14 cellular contexts compared by ENCODE assay signal in the genomic region with DNA sequence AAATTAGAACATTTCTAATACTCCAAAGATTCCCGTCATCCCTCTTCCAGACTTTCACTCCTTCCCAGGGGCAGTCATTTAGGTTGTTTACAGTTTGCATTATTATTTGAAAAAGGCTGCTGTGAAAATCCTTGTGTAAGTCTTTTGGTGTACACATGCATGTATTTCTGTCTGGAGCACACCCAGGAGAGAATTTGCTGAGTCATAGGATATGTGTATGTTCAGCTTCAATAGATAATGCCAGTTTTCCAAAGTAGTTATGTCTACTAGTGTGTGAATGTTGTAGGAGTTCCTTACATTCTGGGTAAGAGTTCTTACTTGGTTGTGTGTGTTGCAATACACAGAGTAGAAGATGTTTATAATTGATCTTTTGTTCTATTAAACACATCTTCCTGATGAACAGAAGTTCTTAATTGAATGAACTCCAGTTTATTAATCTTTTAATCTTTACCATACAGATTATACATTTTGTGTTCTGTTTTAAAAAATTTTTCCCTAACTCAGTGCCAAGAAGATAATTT. TPM values are rescaled to one million over a fixed set of nuclear protein-coding genes. Genes with fewer than 3 reads are reported as not detected.
A peak's percentile ranks its signal among the peaks of the same experiment; 100 is the strongest.
DNase-seq lines count a peak whose midpoint lies in the region; ATAC-seq and TF ChIP-seq lines count a peak whose summit lies in the region.
"Had no signal": no experiment of that assay in that cellular context is flagged by ENCODE, and none has a peak within 500 bp of the region (broad histone marks: within the 10 kb centered on the region; RNA-seq: fewer than 3 reads in every experiment).

No MANE protein-coding gene starts in this region.

- ATAC-seq in HG03095 (IDR thresholded peaks at IDR 0.05; ENCODE audit: unreplicated experiment) = no peak
- ATAC-seq in GM19455 (IDR thresholded peaks at IDR 0.05; ENCODE audit: unreplicated experiment) = no peak

- no peak overlapping the region for H3K4me3 ChIP-seq in epithelial cell of esophagus (ENCODE audit: low read length)
- H3K4me3 ChIP-seq: cardiac muscle cell, prostate gland had no signal

- no peak for TF ChIP-seq CTCF in epithelial cell of esophagus (IDR thresholded peaks at IDR 0.05; ENCODE audit: insufficient read depth, low read depth, low read length, missing control alignments)

- H3K27ac ChIP-seq in caudate nucleus (ENCODE audit: low read depth, low read length) = no peak overlapping the region
- H3K27ac ChIP-seq: cardiac muscle cell, prostate gland had no signal

- peak; percentile 19 for DNase-seq in NCI-H2171 treated with DMSO at 0.1 percent for 48 hours (lab: John Stamatoyannopoulos, UW)
- no peak for DNase-seq in NCI-H2171 (lab: John Stamatoyannopoulos, UW)
- DNase-seq in OCI-M1 (lab: John Stamatoyannopoulos, UW) = peak; percentile 85
- peak; percentile 50 for DNase-seq in epithelial cell of esophagus (ENCODE audit: low read depth)
- peak; percentile 48 for DNase-seq in renal cortical epithelial cell (ENCODE audit: low read depth)
- no peak for DNase-seq in caudate nucleus (lab: John Stamatoyannopoulos, UW)
- DNase-seq: activated CD4-positive, alpha-beta T cell treated with anti-CD3 and anti-CD28 coated beads, Interleukin-2, amount 10 ng/mL, durations not matched to agents 7 days and 5 days; DND-41; NCI-H2081 treated with DMSO at 0.1 percent for 48 hours; stimulated activated CD4-positive, alpha-beta T cell treated with anti-CD3 and anti-CD28 coated beads, Interleukin-1b, Interleukin-23, amount 100 ng/mL, for 48 hours had no signal

RNA-seq across cellular contexts. Expression of a gene that starts 25.3 kb away (rescaled TPM):
- total RNA-seq in renal cortical epithelial cell = 17.0 and 34.1 TPM in 2 replicates

Comparison
In these comparisons a context has a peak if more than half of its experiments do, and no peak if none do; other contexts are left out.
1. DNase-seq: peak in NCI-H2171 treated with DMSO at 0.1 percent for 48 hours (single experiment), OCI-M1 (single experiment), epithelial cell of esophagus (single experiment) and renal cortical epithelial cell (single experiment); none in NCI-H2171 (single experiment) and caudate nucleus (0 of 61).